8 cellular contexts compared by ENCODE assay signal in genomic region chr17:28571255-28572122, GRCh38. TPM values are rescaled to one million over a fixed set of nuclear protein-coding genes. Genes with fewer than 3 reads are reported as not detected.
DNase-seq lines count a peak whose midpoint lies in the region; ATAC-seq and TF ChIP-seq lines count a peak whose summit lies in the region.

PIGS (minus strand) TSS chr17:28571524; CDS start chr17:28571496, 28 bp downstream.

- no peaks in the 10 kb centered on the region for H3K9me3 ChIP-seq in prostate gland

- H3K4me3 ChIP-seq in prostate gland, result peak within 1 kb of the TSS; percentile 85 to 97

- TF ChIP-seq CTCF in GM13977 (IDR thresholded peaks at IDR 0.05; ENCODE audit: extremely low read depth, insufficient read depth, missing control alignments), result no peak
- no peak for TF ChIP-seq CTCF in prostate gland (IDR thresholded peaks at IDR 0.05)

- H3K27me3 ChIP-seq in prostate gland (replicated peaks; ENCODE audit: insufficient read depth), result no peaks in the 10 kb centered on the region

- under 1% methylated on average over 47 of the region's 57 CpGs for WGBS in prostate gland

- H3K27ac ChIP-seq in angular gyrus (ENCODE audit: low read depth, low read length), result peak within 1 kb of the TSS; percentile 24
- H3K27ac ChIP-seq in prostate gland, result peak within 1 kb of the TSS; percentile 76 to 83

- TF ChIP-seq POLR2A in prostate gland (IDR thresholded peaks at IDR 0.05), result peak; percentile 94

- intact Hi-C loops in left ventricle myocardium superior (cut with micrococcal nuclease) (no loop called here), prostate gland (cut with DNase I) (no loop called here)

- ATAC-seq in HG02884 (IDR thresholded peaks at IDR 0.05; ENCODE audit: unreplicated experiment), result peak; percentile 70
- peak; percentile 89 for ATAC-seq in left ventricle myocardium superior

- peaks cover 6% of the 10 kb centered on the region for H3K4me1 ChIP-seq in prostate gland (replicated peaks)

- DNase-seq in GM13977 (ENCODE audit: low spot score), result peak; percentile 94
- peak; percentile 91 for DNase-seq in NCI-H1694 treated with DMSO at 0.1 percent for 48 hours (lab: John Stamatoyannopoulos, UW)
- peak; percentile 82 to 92 (median 89) for DNase-seq in T-helper 2 cell
- peak; percentile 97 for DNase-seq in left ventricle myocardium superior
- peak; percentile 97 for DNase-seq in prostate gland (ENCODE audit: low spot score)
- DNase-seq in ureter (ENCODE audit: low spot score), result peak; percentile 96

- in situ Hi-C loops in GM13977 (cut with MboI; ENCODE audit: low pct_unique_long_range_greater_than_20kb, low sequenced_read_pairs, unreplicated experiment), result no loop called here

- H3K36me3 ChIP-seq in prostate gland, result no peaks in the 10 kb centered on the region

RNA-seq across cellular contexts. Expression of gene PIGS, which starts in this region (rescaled TPM):
- total RNA-seq in left ventricle myocardium superior (45.0 TPM), prostate gland (100 to 1,000 TPM in 1 of 2 donors, 10 to 100 TPM in 1; 68.7 to 131 TPM), ureter (52.9 TPM)

Comparison
In these comparisons a context has a peak if more than half of its experiments do, and no peak if none do; other contexts are left out.
1. Peak in every context shown above with its lines: DNase-seq, ATAC-seq, H3K4me3 ChIP-seq and H3K27ac ChIP-seq.